Comparison of ENCODE assay signal across 1 cellular context in the genomic region with DNA sequence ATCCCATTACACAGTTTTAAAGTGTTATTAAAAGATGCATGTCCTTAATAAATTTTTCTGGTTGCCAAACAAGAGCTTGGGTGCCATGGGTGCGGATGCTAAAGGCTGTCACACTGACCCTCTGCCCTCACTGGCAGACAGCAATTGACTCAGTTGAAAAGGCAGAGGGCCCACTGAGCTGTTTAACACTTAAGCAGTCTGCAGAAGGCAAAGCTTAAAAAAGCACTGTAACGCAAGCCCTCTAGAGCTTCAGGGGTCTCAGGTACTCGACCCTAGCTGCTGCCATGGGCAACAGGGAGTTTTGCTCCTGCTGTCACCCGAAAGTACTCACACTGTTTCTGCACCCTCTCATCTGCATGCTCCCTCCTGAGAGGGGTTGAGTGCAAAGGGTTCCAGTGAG.
TF ChIP-seq lines count a peak whose summit lies in the region.

No MANE protein-coding gene starts in this region.

TF ChIP-seq in H1, 55 proteins besides CTCF, POLR2A, EP300 and RAD21 (continued from another document):
- no peak for TF ChIP-seq ZNF274 (IDR thresholded peaks at IDR 0.05; ENCODE audit: borderline replicate concordance, extremely low read depth, low read length)
- TF ChIP-seq, protein P1, sequence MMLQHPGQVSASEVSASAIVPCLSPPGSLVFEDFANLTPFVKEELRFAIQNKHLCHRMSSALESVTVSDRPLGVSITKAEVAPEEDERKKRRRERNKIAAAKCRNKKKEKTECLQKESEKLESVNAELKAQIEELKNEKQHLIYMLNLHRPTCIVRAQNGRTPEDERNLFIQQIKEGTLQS (IDR thresholded peaks at IDR 0.05; ENCODE audit: insufficient read depth, low read depth, low read length), result no peak
- no peak for TF ChIP-seq SAP30 (IDR thresholded peaks at IDR 0.05; ENCODE audit: insufficient read depth, insufficient replicate concordance, low read length)
- no peak for TF ChIP-seq TAF1 (IDR thresholded peaks at IDR 0.05; ENCODE audit: low read depth, low read length)
- TF ChIP-seq CREB1 (IDR thresholded peaks at IDR 0.05), result no peak
- TF ChIP-seq, protein P2, sequence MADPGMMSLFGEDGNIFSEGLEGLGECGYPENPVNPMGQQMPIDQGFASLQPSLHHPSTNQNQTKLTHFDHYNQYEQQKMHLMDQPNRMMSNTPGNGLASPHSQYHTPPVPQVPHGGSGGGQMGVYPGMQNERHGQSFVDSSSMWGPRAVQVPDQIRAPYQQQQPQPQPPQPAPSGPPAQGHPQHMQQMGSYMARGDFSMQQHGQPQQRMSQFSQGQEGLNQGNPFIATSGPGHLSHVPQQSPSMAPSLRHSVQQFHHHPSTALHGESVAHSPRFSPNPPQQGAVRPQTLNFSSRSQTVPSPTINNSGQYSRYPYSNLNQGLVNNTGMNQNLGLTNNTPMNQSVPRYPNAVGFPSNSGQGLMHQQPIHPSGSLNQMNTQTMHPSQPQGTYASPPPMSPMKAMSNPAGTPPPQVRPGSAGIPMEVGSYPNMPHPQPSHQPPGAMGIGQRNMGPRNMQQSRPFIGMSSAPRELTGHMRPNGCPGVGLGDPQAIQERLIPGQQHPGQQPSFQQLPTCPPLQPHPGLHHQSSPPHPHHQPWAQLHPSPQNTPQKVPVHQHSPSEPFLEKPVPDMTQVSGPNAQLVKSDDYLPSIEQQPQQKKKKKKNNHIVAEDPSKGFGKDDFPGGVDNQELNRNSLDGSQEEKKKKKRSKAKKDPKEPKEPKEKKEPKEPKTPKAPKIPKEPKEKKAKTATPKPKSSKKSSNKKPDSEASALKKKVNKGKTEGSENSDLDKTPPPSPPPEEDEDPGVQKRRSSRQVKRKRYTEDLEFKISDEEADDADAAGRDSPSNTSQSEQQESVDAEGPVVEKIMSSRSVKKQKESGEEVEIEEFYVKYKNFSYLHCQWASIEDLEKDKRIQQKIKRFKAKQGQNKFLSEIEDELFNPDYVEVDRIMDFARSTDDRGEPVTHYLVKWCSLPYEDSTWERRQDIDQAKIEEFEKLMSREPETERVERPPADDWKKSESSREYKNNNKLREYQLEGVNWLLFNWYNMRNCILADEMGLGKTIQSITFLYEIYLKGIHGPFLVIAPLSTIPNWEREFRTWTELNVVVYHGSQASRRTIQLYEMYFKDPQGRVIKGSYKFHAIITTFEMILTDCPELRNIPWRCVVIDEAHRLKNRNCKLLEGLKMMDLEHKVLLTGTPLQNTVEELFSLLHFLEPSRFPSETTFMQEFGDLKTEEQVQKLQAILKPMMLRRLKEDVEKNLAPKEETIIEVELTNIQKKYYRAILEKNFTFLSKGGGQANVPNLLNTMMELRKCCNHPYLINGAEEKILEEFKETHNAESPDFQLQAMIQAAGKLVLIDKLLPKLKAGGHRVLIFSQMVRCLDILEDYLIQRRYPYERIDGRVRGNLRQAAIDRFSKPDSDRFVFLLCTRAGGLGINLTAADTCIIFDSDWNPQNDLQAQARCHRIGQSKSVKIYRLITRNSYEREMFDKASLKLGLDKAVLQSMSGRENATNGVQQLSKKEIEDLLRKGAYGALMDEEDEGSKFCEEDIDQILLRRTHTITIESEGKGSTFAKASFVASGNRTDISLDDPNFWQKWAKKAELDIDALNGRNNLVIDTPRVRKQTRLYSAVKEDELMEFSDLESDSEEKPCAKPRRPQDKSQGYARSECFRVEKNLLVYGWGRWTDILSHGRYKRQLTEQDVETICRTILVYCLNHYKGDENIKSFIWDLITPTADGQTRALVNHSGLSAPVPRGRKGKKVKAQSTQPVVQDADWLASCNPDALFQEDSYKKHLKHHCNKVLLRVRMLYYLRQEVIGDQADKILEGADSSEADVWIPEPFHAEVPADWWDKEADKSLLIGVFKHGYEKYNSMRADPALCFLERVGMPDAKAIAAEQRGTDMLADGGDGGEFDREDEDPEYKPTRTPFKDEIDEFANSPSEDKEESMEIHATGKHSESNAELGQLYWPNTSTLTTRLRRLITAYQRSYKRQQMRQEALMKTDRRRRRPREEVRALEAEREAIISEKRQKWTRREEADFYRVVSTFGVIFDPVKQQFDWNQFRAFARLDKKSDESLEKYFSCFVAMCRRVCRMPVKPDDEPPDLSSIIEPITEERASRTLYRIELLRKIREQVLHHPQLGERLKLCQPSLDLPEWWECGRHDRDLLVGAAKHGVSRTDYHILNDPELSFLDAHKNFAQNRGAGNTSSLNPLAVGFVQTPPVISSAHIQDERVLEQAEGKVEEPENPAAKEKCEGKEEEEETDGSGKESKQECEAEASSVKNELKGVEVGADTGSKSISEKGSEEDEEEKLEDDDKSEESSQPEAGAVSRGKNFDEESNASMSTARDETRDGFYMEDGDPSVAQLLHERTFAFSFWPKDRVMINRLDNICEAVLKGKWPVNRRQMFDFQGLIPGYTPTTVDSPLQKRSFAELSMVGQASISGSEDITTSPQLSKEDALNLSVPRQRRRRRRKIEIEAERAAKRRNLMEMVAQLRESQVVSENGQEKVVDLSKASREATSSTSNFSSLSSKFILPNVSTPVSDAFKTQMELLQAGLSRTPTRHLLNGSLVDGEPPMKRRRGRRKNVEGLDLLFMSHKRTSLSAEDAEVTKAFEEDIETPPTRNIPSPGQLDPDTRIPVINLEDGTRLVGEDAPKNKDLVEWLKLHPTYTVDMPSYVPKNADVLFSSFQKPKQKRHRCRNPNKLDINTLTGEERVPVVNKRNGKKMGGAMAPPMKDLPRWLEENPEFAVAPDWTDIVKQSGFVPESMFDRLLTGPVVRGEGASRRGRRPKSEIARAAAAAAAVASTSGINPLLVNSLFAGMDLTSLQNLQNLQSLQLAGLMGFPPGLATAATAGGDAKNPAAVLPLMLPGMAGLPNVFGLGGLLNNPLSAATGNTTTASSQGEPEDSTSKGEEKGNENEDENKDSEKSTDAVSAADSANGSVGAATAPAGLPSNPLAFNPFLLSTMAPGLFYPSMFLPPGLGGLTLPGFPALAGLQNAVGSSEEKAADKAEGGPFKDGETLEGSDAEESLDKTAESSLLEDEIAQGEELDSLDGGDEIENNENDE (IDR thresholded peaks at IDR 0.05; ENCODE audit: insufficient replicate concordance, low read length), result no peak
- no peak for TF ChIP-seq TEAD4 (IDR thresholded peaks at IDR 0.05; ENCODE audit: low read depth, low read length)
- no peak for TF ChIP-seq SUZ12 (IDR thresholded peaks at IDR 0.05; ENCODE audit: low read length)
- no peak for TF ChIP-seq JUND (IDR thresholded peaks at IDR 0.05; ENCODE audit: low read length)
- TF ChIP-seq TAF7 (optimal IDR thresholded peaks at IDR 0.05; ENCODE audit: borderline replicate concordance, low read depth, low read length), result no peak
- no peak for TF ChIP-seq NRF1 (IDR thresholded peaks at IDR 0.05; ENCODE audit: low read depth, low read length)
